8 cellular contexts compared by ENCODE assay signal in the genomic region with DNA sequence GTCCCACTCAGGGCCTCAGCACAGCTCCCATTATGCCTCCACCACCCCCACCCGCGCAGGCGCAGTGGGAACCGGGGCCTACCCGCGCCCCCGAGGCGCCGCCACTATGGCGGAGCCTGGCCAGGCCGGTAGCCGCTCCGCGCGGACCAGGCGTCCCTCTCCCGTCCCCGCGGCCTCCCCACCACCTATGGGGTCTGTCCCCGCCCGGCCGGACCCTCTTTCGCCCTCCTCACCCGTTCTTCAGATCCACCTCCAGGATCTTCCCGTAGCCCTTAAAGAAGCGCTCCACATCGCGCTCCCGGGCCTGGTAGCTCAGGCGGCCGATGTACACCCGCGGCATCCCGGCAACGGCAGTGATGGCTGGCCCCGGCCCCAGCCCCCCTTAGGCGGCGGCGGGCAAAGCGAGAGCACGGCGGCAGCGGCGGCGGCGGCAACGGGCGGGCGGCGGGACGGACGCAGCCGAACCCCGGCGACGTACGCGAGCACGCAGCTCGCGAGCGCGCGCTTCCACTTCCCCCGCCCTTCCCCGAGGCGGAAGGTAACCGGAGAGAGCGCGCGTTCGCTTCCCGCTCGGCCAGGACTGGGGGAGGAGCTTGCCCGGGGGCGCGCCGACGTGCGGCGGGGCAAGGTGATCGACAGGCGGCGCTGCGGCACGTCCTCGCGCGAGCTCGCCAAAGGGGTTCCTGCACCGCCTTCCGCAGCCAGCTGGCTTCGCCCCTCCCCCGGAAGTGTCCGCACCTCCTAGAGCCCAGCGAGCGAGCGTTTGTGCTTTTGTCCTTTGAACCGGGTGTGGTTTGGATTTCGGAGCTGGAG. TPM values are rescaled to one million over a fixed set of nuclear protein-coding genes. Genes with fewer than 3 reads are reported as not detected.
DNase-seq lines count a peak whose midpoint lies in the region; ATAC-seq, FAIRE-seq and TF ChIP-seq lines count a peak whose summit lies in the region.

TSS of gene SRSF4 (minus strand) at position 488 of the 813 bp plus-strand sequence. CDS start at position 340, 148 bp downstream.

- peak within 1 kb of the TSS; percentile 98 for H3K4me3 ChIP-seq in GM12875 (ENCODE audit: low read depth, low read length)
- H3K4me3 ChIP-seq in pancreas = peak within 1 kb of the TSS; percentile 76 to 97 (median 90)
- H3K4me3 ChIP-seq in tibial artery = peak within 1 kb of the TSS; percentile 78 to 82

- peaks cover 46% of the 10 kb centered on the region for H3K4me1 Mint-ChIP-seq in activated naive CD8-positive, alpha-beta T cell treated with anti-CD3 and anti-CD28 coated beads, Interleukin-2, amount 50 U/mL, for 24 hours

- peak; percentile 69 for TF ChIP-seq CTCF in GM12875 (IDR thresholded peaks at IDR 0.05; ENCODE audit: borderline replicate concordance, insufficient read depth, low read depth, low read length)
- peak; percentile 54 to 88 (median 70) for TF ChIP-seq CTCF in pancreas (IDR thresholded peaks at IDR 0.05)
- peak; percentile 68 for TF ChIP-seq CTCF in tibial artery (IDR thresholded peaks at IDR 0.05)

- peak within 1 kb of the TSS; percentile 92 for H3K27ac Mint-ChIP-seq in activated naive CD8-positive, alpha-beta T cell treated with anti-CD3 and anti-CD28 coated beads, Interleukin-2, amount 50 U/mL, for 24 hours

- no peaks in the 10 kb centered on the region for H3K27me3 ChIP-seq in pancreas
- H3K27me3 ChIP-seq in tibial artery = no peaks in the 10 kb centered on the region

- intact Hi-C loops in Right ventricle myocardium inferior (cut with DNase I) (loop anchor here (2.0 to 5.0 kb wide), 3 partner anchors 59 to 533 kb away; partner anchors contain the start of genes RNU11 and TMEM200B), pancreas (cut with DNase I) (no loop called here), tibial artery (cut with DNase I; ENCODE audit: low total_unique reads) (loop anchor here (5.0 kb wide), 1 partner anchor 59 kb away; the partner anchor contains the start of gene TMEM200B)

- H3K4me1 ChIP-seq in pancreas (peaks cover 18 to 31% (median 30%) of the 10 kb centered on the region in 3 donors), tibial artery (peaks cover 0 to 47% (median 38%) of the 10 kb centered on the region in 4 donors)

- H3K9me3 Mint-ChIP-seq in activated naive CD8-positive, alpha-beta T cell treated with anti-CD3 and anti-CD28 coated beads, Interleukin-2, amount 50 U/mL, for 24 hours = no peaks in the 10 kb centered on the region

- ATAC-seq in HG02798 (IDR thresholded peaks at IDR 0.05; ENCODE audit: poor library complexity, unreplicated experiment) (peak; percentile 92), Right ventricle myocardium inferior (peak; percentile 97), pancreas (peak; percentile 92 to 95 (median 94))
- ATAC-seq in activated naive CD8-positive, alpha-beta T cell treated with anti-CD3 and anti-CD28 coated beads, Interleukin-2, amount 50 U/mL, for 24 hours = peak; percentile 94

- H3K36me3 ChIP-seq in pancreas (no peaks in the 10 kb centered on the region), tibial artery (peaks cover 0 to 7% (median 0%) of the 10 kb centered on the region in 3 donors)

- no peaks in the 10 kb centered on the region for H3K27me3 Mint-ChIP-seq in activated naive CD8-positive, alpha-beta T cell treated with anti-CD3 and anti-CD28 coated beads, Interleukin-2, amount 50 U/mL, for 24 hours

- H3K9me3 ChIP-seq in pancreas = no peaks in the 10 kb centered on the region
- H3K9me3 ChIP-seq in tibial artery = no peaks in the 10 kb centered on the region

- WGBS in pancreas, 2 donors = 0 to 1% methylated on average over 49 to 100 of the region's 100 CpGs

- peak within 1 kb of the TSS; percentile 90 for H3K4me3 Mint-ChIP-seq in activated naive CD8-positive, alpha-beta T cell treated with anti-CD3 and anti-CD28 coated beads, Interleukin-2, amount 50 U/mL, for 24 hours

- peak; percentile 51 for FAIRE-seq in pancreas (lab: Jason Lieb, UNC)

- H3K36me3 Mint-ChIP-seq in activated naive CD8-positive, alpha-beta T cell treated with anti-CD3 and anti-CD28 coated beads, Interleukin-2, amount 50 U/mL, for 24 hours (ENCODE audit: low read depth) = peaks cover 33% of the 10 kb centered on the region

- H3K27ac ChIP-seq in pancreas = peak within 1 kb of the TSS; percentile 98 to 99 (median 99)
- peak within 1 kb of the TSS; percentile 99 for H3K27ac ChIP-seq in tibial artery

- DNase-seq in NCI-H1417 treated with DMSO at 0.1 percent for 48 hours (lab: John Stamatoyannopoulos, UW) (peak; percentile 89), SW480 (ENCODE audit: low spot score) (peak; percentile 97), Right ventricle myocardium inferior (ENCODE audit: missing footprints) (peak; percentile 100), pancreas (peak; percentile 99 to 100 (median 99)), tibial artery (peak; percentile 98 to 100)
- DNase-seq in activated naive CD8-positive, alpha-beta T cell treated with anti-CD3 and anti-CD28 coated beads, Interleukin-2, amount 50 U/mL, for 24 hours = peak; percentile 99

RNA-seq across cellular contexts. Expression of gene SRSF4, which starts in this region (rescaled TPM):
- 52.4 TPM for total RNA-seq in Right ventricle myocardium inferior
- 10 to 100 TPM; 22.6 to 38.7 (median 26.6) TPM for total RNA-seq in pancreas
- 10 to 100 TPM; 56.8 to 72.6 TPM for polyA plus RNA-seq in pancreas

Comparison
In these comparisons a context has a peak if more than half of its experiments do, and no peak if none do; other contexts are left out.
1. Peak in every context shown above with its lines: DNase-seq, ATAC-seq, H3K4me3 ChIP-seq and H3K27ac ChIP-seq.
2. intact Hi-C loops: an anchor here in Right ventricle myocardium inferior (2.0 to 5.0 kb wide) and tibial artery (5.0 kb wide); none called in pancreas.